29 cellular contexts compared by ENCODE assay signal in genomic region chr5:163444526-163444925, GRCh38. TPM values are rescaled to one million over a fixed set of nuclear protein-coding genes. Genes with fewer than 3 reads are reported as not detected.
"Had no signal": no experiment of that assay in that cellular context is flagged by ENCODE, and none has a peak within 500 bp of the region (broad histone marks: within the 10 kb centered on the region; RNA-seq: fewer than 3 reads in every experiment).

No MANE protein-coding gene starts in this region.

- FAIRE-seq: astrocyte had no signal

- H3K27ac ChIP-seq: body of pancreas, breast epithelium, Peyer's patch, WERI-Rb-1 had no signal

- H3K27me3 ChIP-seq: body of pancreas, breast epithelium, Peyer's patch had no signal

- H3K9me3 ChIP-seq: body of pancreas, breast epithelium, Peyer's patch had no signal

- DNase-seq: activated CD4-positive, alpha-beta memory T cell treated with anti-CD3 and anti-CD28 coated beads, Interleukin-2, amount 10 ng/mL, durations not matched to agents 7 days and 5 days; activated CD4-positive, alpha-beta T cell treated with anti-CD3 and anti-CD28 coated beads for 1 hour; activated CD4-positive, alpha-beta T cell treated with anti-CD3 and anti-CD28 coated beads for 48 hours; activated CD4-positive, CD25-positive, alpha-beta regulatory T cell; activated CD8-positive, alpha-beta memory T cell treated with anti-CD3 and anti-CD28 coated beads for 24 hours; activated CD8-positive, alpha-beta memory T cell treated with anti-CD3 and anti-CD28 coated beads, Interleukin-2, amount 10 ng/mL, durations not matched to agents 7 days and 5 days; activated CD8-positive, alpha-beta memory T cell treated with anti-CD3 and anti-CD28 coated beads, Interleukin-2, amount 50 U/mL, for 48 hours; activated effector memory CD4-positive, alpha-beta T cell treated with Interleukin-2 at 50 U/mL for 16 hours; activated naive CD4-positive, alpha-beta T cell treated with anti-CD3 and anti-CD28 coated beads, Interleukin-2, amount 10 ng/mL, durations not matched to agents 7 days and 5 days; activated naive CD8-positive, alpha-beta T cell treated with anti-CD3 and anti-CD28 coated beads, Interleukin-2, amount 10 ng/mL, durations not matched to agents 7 days and 5 days; activated T-cell treated with anti-CD3 and anti-CD28 coated beads, Interleukin-2, amount 50 U/mL, for 48 hours; amygdala; body of pancreas; cerebellar nuclear complex; NCI-H1105; NCI-H1417 treated with DMSO at 0.1 percent for 48 hours; NCI-H187 treated with DMSO at 0.1 percent for 48 hours; NCI-H2081 treated with DMSO at 0.1 percent for 48 hours; NCI-H345; NCI-H524 treated with DMSO at 0.1 percent for 48 hours; PC-3; Peyer's patch; RPMI8226; SIG-M5; T1000; WERI-Rb-1 had no signal

- H3K27me3 Mint-ChIP-seq: activated CD4-positive, alpha-beta memory T cell treated with anti-CD3 and anti-CD28 coated beads, Interleukin-2, amount 10 ng/mL, durations not matched to agents 7 days and 5 days; activated CD8-positive, alpha-beta memory T cell treated with anti-CD3 and anti-CD28 coated beads, Interleukin-2, amount 10 ng/mL, durations not matched to agents 7 days and 5 days; activated naive CD4-positive, alpha-beta T cell treated with anti-CD3 and anti-CD28 coated beads, Interleukin-2, amount 10 ng/mL, durations not matched to agents 7 days and 5 days; activated naive CD8-positive, alpha-beta T cell treated with anti-CD3 and anti-CD28 coated beads, Interleukin-2, amount 10 ng/mL, durations not matched to agents 7 days and 5 days had no signal

- H3K4me3 Mint-ChIP-seq: activated CD4-positive, alpha-beta memory T cell treated with anti-CD3 and anti-CD28 coated beads, Interleukin-2, amount 10 ng/mL, durations not matched to agents 7 days and 5 days; activated CD8-positive, alpha-beta memory T cell treated with anti-CD3 and anti-CD28 coated beads, Interleukin-2, amount 10 ng/mL, durations not matched to agents 7 days and 5 days; activated naive CD4-positive, alpha-beta T cell treated with anti-CD3 and anti-CD28 coated beads, Interleukin-2, amount 10 ng/mL, durations not matched to agents 7 days and 5 days; activated naive CD8-positive, alpha-beta T cell treated with anti-CD3 and anti-CD28 coated beads, Interleukin-2, amount 10 ng/mL, durations not matched to agents 7 days and 5 days had no signal

- H3K4me3 ChIP-seq: body of pancreas, breast epithelium, Peyer's patch had no signal

- H3K36me3 ChIP-seq: breast epithelium had no signal

- ATAC-seq: activated CD8-positive, alpha-beta memory T cell treated with anti-CD3 and anti-CD28 coated beads, Interleukin-2, amount 10 ng/mL, durations not matched to agents 7 days and 5 days; body of pancreas; PC-3; SK-N-SH treated with all-trans-retinoic acid at 6 μM for 48 hours had no signal

- H3K9me3 Mint-ChIP-seq: activated CD4-positive, alpha-beta memory T cell treated with anti-CD3 and anti-CD28 coated beads, Interleukin-2, amount 10 ng/mL, durations not matched to agents 7 days and 5 days; activated naive CD4-positive, alpha-beta T cell treated with anti-CD3 and anti-CD28 coated beads, Interleukin-2, amount 10 ng/mL, durations not matched to agents 7 days and 5 days; activated naive CD8-positive, alpha-beta T cell treated with anti-CD3 and anti-CD28 coated beads, Interleukin-2, amount 10 ng/mL, durations not matched to agents 7 days and 5 days had no signal

- H3K27ac Mint-ChIP-seq: activated CD4-positive, alpha-beta memory T cell treated with anti-CD3 and anti-CD28 coated beads, Interleukin-2, amount 10 ng/mL, durations not matched to agents 7 days and 5 days; activated CD8-positive, alpha-beta memory T cell treated with anti-CD3 and anti-CD28 coated beads, Interleukin-2, amount 10 ng/mL, durations not matched to agents 7 days and 5 days; activated naive CD4-positive, alpha-beta T cell treated with anti-CD3 and anti-CD28 coated beads, Interleukin-2, amount 10 ng/mL, durations not matched to agents 7 days and 5 days; activated naive CD8-positive, alpha-beta T cell treated with anti-CD3 and anti-CD28 coated beads, Interleukin-2, amount 10 ng/mL, durations not matched to agents 7 days and 5 days had no signal

RNA-seq across cellular contexts. Expression of gene HMMR, which starts 15.9 kb away (rescaled TPM):
- total RNA-seq: body of pancreas had no signal
